ENCODE assay signal across 11 cellular contexts in genomic region chr12:3170423-3171194, GRCh38.
DNase-seq lines count a peak whose midpoint lies in the region; ATAC-seq and TF ChIP-seq lines count a peak whose summit lies in the region.
"Had no signal": no experiment of that assay in that cellular context is flagged by ENCODE, and none has a peak within 500 bp of the region (broad histone marks: within the 10 kb centered on the region; RNA-seq: fewer than 3 reads in every experiment).

No MANE protein-coding gene starts in this region.

- H3K4me3 ChIP-seq in mammary epithelial cell (replicated peaks in 1 of 3; ENCODE audit: insufficient read depth in 1 of 3, low read depth in 2 of 3, low read length in 3 of 3): no peak overlapping the region
- H3K4me3 ChIP-seq in left lung: no peak overlapping the region
- no peak overlapping the region for H3K4me3 ChIP-seq in HAP-1

- H3K4me2 ChIP-seq in mammary epithelial cell (ENCODE audit: insufficient read depth, low read depth, low read length): peak overlapping the region; percentile 64

- ATAC-seq in left lung: peak; percentile 37
- ATAC-seq in GM21515 (IDR thresholded peaks at IDR 0.05; ENCODE audit: unreplicated experiment): no peak
- no peak for ATAC-seq in HG02870 (IDR thresholded peaks at IDR 0.05; ENCODE audit: unreplicated experiment)
- ATAC-seq: activated CD8-positive, alpha-beta memory T cell treated with anti-CD3 and anti-CD28 coated beads, Interleukin-2, amount 10 ng/mL, durations not matched to agents 7 days and 5 days; T-cell had no signal

- intact Hi-C loops in mammary epithelial cell (cut with micrococcal nuclease) (loop anchor here (2.0 kb wide), 1 partner anchor 32 kb away; no protein-coding TSS in a partner anchor), left lung (cut with DNase I) (no loop called here)

- DNase-seq in AG08396 (ENCODE audit: low spot score) (peak; percentile 82), M059J (ENCODE audit: low read depth) (peak; percentile 88), mammary epithelial cell (peak; percentile 80), left lung (no peak), HAP-1 (ENCODE audit: low spot score in 2 of 2) (no peak), HEK293T (ENCODE audit: extremely low spot score) (no peak)
- DNase-seq: activated CD8-positive, alpha-beta memory T cell treated with anti-CD3 and anti-CD28 coated beads, Interleukin-2, amount 10 ng/mL, durations not matched to agents 7 days and 5 days; CD4-positive, alpha-beta memory T cell; T-cell had no signal

- H3K27ac ChIP-seq in mammary epithelial cell (ENCODE audit: insufficient read depth, low read depth, low read length) (peak overlapping the region; percentile 61), left lung (no peak overlapping the region)

- H3K9me3 ChIP-seq in mammary epithelial cell (replicated peaks; ENCODE audit: insufficient read depth, low read length) (no peaks in the 10 kb centered on the region), left lung (no peaks in the 10 kb centered on the region), HAP-1 (no peaks in the 10 kb centered on the region)

- peak overlapping the region; percentile 40 for H2AFZ ChIP-seq in mammary epithelial cell (ENCODE audit: low read depth, low read length)

- H3K27me3 ChIP-seq in mammary epithelial cell (ENCODE audit: insufficient read depth, low read length): no peaks in the 10 kb centered on the region
- H3K27me3 ChIP-seq in left lung: no peaks in the 10 kb centered on the region
- H3K27me3 ChIP-seq in HAP-1 (ENCODE audit: low read depth): no peaks in the 10 kb centered on the region

- H4K20me1 ChIP-seq in mammary epithelial cell (ENCODE audit: insufficient read depth, low read length): no peaks in the 10 kb centered on the region

- in situ Hi-C loops in mammary epithelial cell (cut with MboI; ENCODE audit: low sequenced_read_pairs in 2 of 2) (no loop called here), HAP-1 (cut with MboI; ENCODE audit: low sequenced_read_pairs) (loop anchor here (10.0 kb wide), 1 partner anchor 1974 kb away; no protein-coding TSS in a partner anchor)

- no TSS peak for BruUV-seq in mammary epithelial cell (replicated peaks; lab: Mats Ljungman, UMichigan)

- CTCF ChIA-PET in mammary epithelial cell (lab: Charles Lee; ENCODE audit: low non-redundant PET) (no interaction called here), HEK293T (lab: Yijun Ruan, JAX) (no interaction called here)

- POLR2A ChIA-PET in HEK293T (lab: Yijun Ruan, JAX): no interaction called here

- dilution Hi-C loops in mammary epithelial cell (cut with HindIII; ENCODE audit: low sequenced_read_pairs): no loop called here

- H3K4me1 ChIP-seq in mammary epithelial cell (ENCODE audit: insufficient read depth, low read length): peaks cover 44% of the 10 kb centered on the region
- H3K4me1 ChIP-seq in left lung: peaks cover 5 to 8% of the 10 kb centered on the region in 2 donors
- no peaks in the 10 kb centered on the region for H3K4me1 ChIP-seq in HAP-1

- 59% methylated on average over 20 of the region's 20 CpGs for WGBS in mammary epithelial cell (ENCODE audit: low coverage, missing lambda C conversion rate)

- H3K36me3 ChIP-seq in mammary epithelial cell (ENCODE audit: insufficient read depth, low read length) (no peaks in the 10 kb centered on the region), left lung (no peaks in the 10 kb centered on the region), HAP-1 (replicated peaks) (no peaks in the 10 kb centered on the region)

- H3K79me2 ChIP-seq in mammary epithelial cell (ENCODE audit: insufficient read depth, low read length): peaks cover 49% of the 10 kb centered on the region

- peak overlapping the region; percentile 25 for H3K9ac ChIP-seq in mammary epithelial cell (ENCODE audit: insufficient read depth, low read length)

- TF ChIP-seq CTCF in mammary epithelial cell (conservative IDR thresholded peaks at IDR 0.05 in 1 of 2, IDR thresholded peaks at IDR 0.05 in 1 of 2; ENCODE audit: extremely low read depth in 1 of 2, insufficient read depth in 1 of 2, low read depth in 1 of 2, low read length in 2 of 2): no peak
- TF ChIP-seq CTCF in left lung (IDR thresholded peaks at IDR 0.05): no peak

TF ChIP-seq in HEK293T, 16 proteins besides CTCF, POLR2A, EP300 and RAD21:
- no peak for TF ChIP-seq SP1 (IDR thresholded peaks at IDR 0.05)
- no peak for TF ChIP-seq CTBP1 (IDR thresholded peaks at IDR 0.05; ENCODE audit: borderline replicate concordance)
- no peak for TF ChIP-seq LEF1 (IDR thresholded peaks at IDR 0.05; ENCODE audit: borderline replicate concordance)
- no peak for TF ChIP-seq BHLHE40 (IDR thresholded peaks at IDR 0.05; ENCODE audit: borderline replicate concordance)
- TF ChIP-seq ARNT (IDR thresholded peaks at IDR 0.05): no peak
- no peak for TF ChIP-seq SUZ12 (IDR thresholded peaks at IDR 0.05)
- TF ChIP-seq PKNOX1 (IDR thresholded peaks at IDR 0.05): no peak
- no peak for TF ChIP-seq ZNF384 (IDR thresholded peaks at IDR 0.05)
- no peak for TF ChIP-seq HDGF (IDR thresholded peaks at IDR 0.05; ENCODE audit: borderline replicate concordance)

Comparison
In these comparisons a context has a peak if more than half of its experiments do, and no peak if none do; other contexts are left out.
1. DNase-seq: peak in AG08396 (single experiment), M059J (single experiment) and mammary epithelial cell (single experiment); none in left lung (0 of 2), HAP-1 (0 of 2) and HEK293T (single experiment).